In the genomic region with DNA sequence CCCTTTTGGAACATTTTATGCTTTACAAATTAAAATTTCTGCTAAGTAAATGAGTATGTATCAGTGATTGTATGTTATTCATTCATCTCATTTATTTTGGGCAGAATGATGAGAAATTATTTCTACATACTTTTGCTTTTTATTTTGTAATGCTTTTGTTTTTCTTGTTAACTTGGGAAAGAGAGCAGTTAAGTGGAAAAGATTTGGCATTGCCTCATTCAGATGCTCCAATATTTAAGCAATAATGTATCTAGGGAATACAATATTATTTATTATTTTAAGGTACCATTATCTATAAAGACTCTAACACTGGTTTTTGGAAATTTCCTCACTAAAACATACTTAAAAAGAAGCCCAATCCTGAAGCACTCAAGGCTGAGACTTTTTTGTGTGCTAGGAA, we compare ENCODE assay signal across 24 cellular contexts.
DNase-seq lines count a peak whose midpoint lies in the region; ATAC-seq and TF ChIP-seq lines count a peak whose summit lies in the region.
"Had no signal": no experiment of that assay in that cellular context is flagged by ENCODE, and none has a peak within 500 bp of the region (broad histone marks: within the 10 kb centered on the region; RNA-seq: fewer than 3 reads in every experiment).

No MANE protein-coding gene starts in this region.

- no peaks in the 10 kb centered on the region for H4K20me1 ChIP-seq in MM.1S (ENCODE audit: insufficient read depth, low read length)

- ATAC-seq in left cardiac atrium = no peak
- ATAC-seq in gastroesophageal sphincter = peak; percentile 49
- ATAC-seq in HG03196 (IDR thresholded peaks at IDR 0.05; ENCODE audit: unreplicated experiment) = no peak
- ATAC-seq: CD8-positive, alpha-beta T cell; HCT116; SK-N-SH treated with all-trans-retinoic acid at 6 μM for 48 hours had no signal

- intact Hi-C loops in left ventricle myocardium inferior (cut with micrococcal nuclease) = no loop called here
- intact Hi-C loops in left cardiac atrium (cut with DNase I) = no loop called here

- H3K9ac ChIP-seq in MM.1S (ENCODE audit: low read length) = no peak overlapping the region

- H2AFZ ChIP-seq in MM.1S (ENCODE audit: low read length) = peak overlapping the region; percentile 1; the same call in 1 of the 2 replicates

- no peak for TF ChIP-seq CTCF in left ventricle myocardium inferior (IDR thresholded peaks at IDR 0.05; ENCODE audit: borderline replicate concordance)
- no peak for TF ChIP-seq CTCF in MM.1S (IDR thresholded peaks at IDR 0.05; ENCODE audit: low read length)
- TF ChIP-seq CTCF in gastroesophageal sphincter (IDR thresholded peaks at IDR 0.05) = no peak
- no peak for TF ChIP-seq CTCF in suprapubic skin (IDR thresholded peaks at IDR 0.05)

- no peaks in the 10 kb centered on the region for H3K9me2 ChIP-seq in MM.1S (replicated peaks; ENCODE audit: insufficient read depth, low read length)

- no peaks in the 10 kb centered on the region for H3K79me2 ChIP-seq in MM.1S (ENCODE audit: low read length)

- H3K4me3 ChIP-seq in left ventricle myocardium inferior = no peak overlapping the region
- H3K4me3 ChIP-seq in MM.1S (ENCODE audit: low read length) = no peak overlapping the region
- no peak overlapping the region for H3K4me3 ChIP-seq in gastroesophageal sphincter
- H3K4me3 ChIP-seq in suprapubic skin = no peak overlapping the region
- H3K4me3 ChIP-seq: SJCRH30 had no signal

- H3F3A ChIP-seq in MM.1S (ENCODE audit: insufficient read depth, low read length) = peaks cover 4% of the 10 kb centered on the region; the same call in 1 of the 2 replicates

- H3K9me3 ChIP-seq in left ventricle myocardium inferior (replicated peaks) (no peaks in the 10 kb centered on the region), MM.1S (replicated peaks; ENCODE audit: insufficient read depth, low read length) (no peaks in the 10 kb centered on the region), gastroesophageal sphincter (no peaks in the 10 kb centered on the region), suprapubic skin (no peaks in the 10 kb centered on the region)
- H3K9me3 ChIP-seq: SJCRH30 had no signal

- H3K27me3 ChIP-seq in left ventricle myocardium inferior (ENCODE audit: low read depth) (no peaks in the 10 kb centered on the region), MM.1S (replicated peaks; ENCODE audit: insufficient read depth, low read length) (no peaks in the 10 kb centered on the region), gastroesophageal sphincter (no peaks in the 10 kb centered on the region), suprapubic skin (no peaks in the 10 kb centered on the region)
- H3K27me3 ChIP-seq: SJCRH30 had no signal

- TF ChIP-seq EP300 in gastroesophageal sphincter (IDR thresholded peaks at IDR 0.05) (no peak), suprapubic skin (IDR thresholded peaks at IDR 0.05) (no peak)

- no peak for TF ChIP-seq POLR2A in gastroesophageal sphincter (IDR thresholded peaks at IDR 0.05)
- no peak for TF ChIP-seq POLR2A in suprapubic skin (IDR thresholded peaks at IDR 0.05)

- no peak for DNase-seq in left ventricle myocardium inferior
- DNase-seq in left cardiac atrium = no peak
- DNase-seq in MM.1S = no peak
- DNase-seq in suprapubic skin (ENCODE audit: low spot score in 2 of 2) = no peak
- DNase-seq in GOT3 (lab: John Stamatoyannopoulos, UW) = no peak
- DNase-seq in ecto neural progenitor cell (ENCODE audit: low spot score) = no peak
- DNase-seq: CD8-positive, alpha-beta T cell; DMS 273 treated with DMSO at 0.1 percent for 48 hours; DMS79; GF-D8; NCI-H1092; NCI-H1436; NCI-H187 treated with DMSO at 0.1 percent for 48 hours; NCI-H2171 treated with DMSO at 0.1 percent for 48 hours; NCI-H345; NCI-H510A treated with DMSO at 0.1 percent for 48 hours; NCI-H748 treated with DMSO at 0.1 percent for 48 hours; SJCRH30 had no signal

- H3K4me1 ChIP-seq in left ventricle myocardium inferior (no peaks in the 10 kb centered on the region), MM.1S (ENCODE audit: low read length) (peaks cover 17% of the 10 kb centered on the region), gastroesophageal sphincter (no peaks in the 10 kb centered on the region), suprapubic skin (no peaks in the 10 kb centered on the region)
- H3K4me1 ChIP-seq: SJCRH30 had no signal

- H3K27ac ChIP-seq in left ventricle myocardium inferior (replicated peaks) = peak overlapping the region; percentile 59
- peak overlapping the region; percentile 46; the same call in 1 of the 2 replicates for H3K27ac ChIP-seq in MM.1S (ENCODE audit: low read length)
- H3K27ac ChIP-seq in gastroesophageal sphincter = peak overlapping the region in 2 of 4 donors; percentile 29 to 32
- H3K27ac ChIP-seq in suprapubic skin = peak overlapping the region; percentile 52
- H3K27ac ChIP-seq: C4-2B, HL-60, SJCRH30 had no signal

- peak overlapping the region; percentile 38; the same call in 1 of the 2 replicates for H3K4me2 ChIP-seq in MM.1S (ENCODE audit: low read depth, low read length)

- H3K36me3 ChIP-seq in left ventricle myocardium inferior (no peaks in the 10 kb centered on the region), MM.1S (replicated peaks; ENCODE audit: insufficient read depth, low read length) (no peaks in the 10 kb centered on the region), gastroesophageal sphincter (no peaks in the 10 kb centered on the region), suprapubic skin (no peaks in the 10 kb centered on the region)
- H3K36me3 ChIP-seq: SJCRH30 had no signal
